ENCODE assay signal across 11 cellular contexts in the genomic region with DNA sequence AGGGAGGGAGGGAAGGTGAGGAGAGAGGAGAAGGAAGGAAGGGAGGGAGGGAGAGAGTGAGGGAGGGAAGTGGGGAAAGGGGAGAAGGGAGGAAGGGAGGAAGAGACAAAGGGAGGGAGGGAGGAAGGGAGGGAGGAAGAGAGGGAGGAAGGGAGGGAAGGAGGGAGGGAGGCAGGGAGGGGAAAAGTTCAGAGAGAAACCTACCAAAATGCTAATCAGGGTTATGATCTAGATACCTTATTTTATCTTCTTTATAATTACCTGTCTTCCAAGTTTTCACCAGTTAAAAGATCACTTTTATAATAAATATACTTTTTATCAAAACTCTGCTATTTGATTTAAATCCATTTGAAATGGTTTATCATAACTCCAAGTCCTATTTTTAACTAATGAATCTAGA.
"Had no signal": no experiment of that assay in that cellular context is flagged by ENCODE, and none has a peak within 500 bp of the region (broad histone marks: within the 10 kb centered on the region; RNA-seq: fewer than 3 reads in every experiment).

No MANE protein-coding gene starts in this region.

- H3K9ac ChIP-seq: GM23248 had no signal

- H3K4me1 ChIP-seq: HAP-1 had no signal

- ATAC-seq: HCT116 had no signal

- H3K27ac ChIP-seq: GM23248 had no signal

- H3K4me3 ChIP-seq: GM23248, GM23338, HAP-1 had no signal

- H3K9me3 ChIP-seq: HAP-1 had no signal

- DNase-seq: GM23248, GOT3, H7, H9, HCEC 1CT, HFFc6 had no signal

- H3K4me3 Mint-ChIP-seq: GM23338, H9, HFFc6 had no signal

- H3K4me2 ChIP-seq: GM23338 had no signal

- H3K36me3 ChIP-seq: HAP-1 had no signal

- FAIRE-seq: H1, H54 had no signal

- H2AFZ ChIP-seq: GM23248, GM23338 had no signal

- H3K27ac Mint-ChIP-seq: GM23338, HFFc6 had no signal

- H3K4me1 Mint-ChIP-seq: GM23338 had no signal
